ENCODE assay signal across 1 cellular context in the genomic region with DNA sequence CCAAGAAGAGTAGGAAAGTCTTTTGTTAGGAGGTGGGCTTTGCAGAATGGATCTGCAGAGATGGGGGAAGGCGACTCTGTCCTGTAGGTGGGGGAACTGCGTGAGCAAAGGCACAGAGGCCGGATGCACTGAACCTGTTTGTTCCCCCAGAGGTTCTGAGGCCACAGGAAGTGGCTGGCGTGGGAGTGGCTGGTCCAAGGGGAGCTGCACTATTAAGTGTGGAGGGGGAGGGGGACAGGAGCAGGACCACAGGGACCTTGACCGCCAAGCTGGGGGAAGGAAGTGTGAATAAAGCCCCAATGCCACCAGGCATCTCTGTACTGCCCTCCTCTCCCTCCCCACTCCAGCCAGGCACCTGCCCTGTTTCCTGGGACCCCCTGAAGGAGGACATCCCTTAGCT.
TF ChIP-seq lines count a peak whose summit lies in the region.

No MANE protein-coding gene starts in this region.

TF ChIP-seq in K562, 482 proteins besides CTCF, POLR2A, EP300 and RAD21 (continued from another document):
- TF ChIP-seq ETS1 (conservative IDR thresholded peaks at IDR 0.05; ENCODE audit: control insufficient read depth, low read depth, low read length): peak; percentile 83
